Comparison of ENCODE assay signal across 17 cellular contexts in the genomic region with DNA sequence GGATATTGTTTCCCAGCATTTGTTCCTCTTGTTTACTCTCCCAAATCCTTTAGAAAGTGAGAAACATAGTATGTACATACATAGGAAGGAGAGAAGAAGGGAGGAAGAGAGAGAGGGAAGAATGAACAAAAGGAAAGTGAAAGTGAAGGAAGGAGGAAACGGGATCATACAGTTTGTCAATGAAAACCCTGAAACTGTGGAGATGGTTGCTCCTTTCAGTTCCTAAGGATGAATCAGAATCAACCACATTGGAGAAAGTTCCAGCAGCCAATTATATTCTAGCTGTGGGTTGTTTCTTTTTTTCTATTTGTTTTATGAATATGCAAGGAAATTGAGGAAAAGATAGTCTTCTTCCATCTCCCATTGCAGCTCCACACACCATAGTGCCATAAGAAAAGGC.
DNase-seq lines count a peak whose midpoint lies in the region; ATAC-seq lines count a peak whose summit lies in the region.
"Had no signal": no experiment of that assay in that cellular context is flagged by ENCODE, and none has a peak within 500 bp of the region (broad histone marks: within the 10 kb centered on the region; RNA-seq: fewer than 3 reads in every experiment).

No MANE protein-coding gene starts in this region.

- in situ Hi-C loops in GM23248 (cut with MboI), result no loop called here

- 26 to 32% methylated on average over 1 of the region's 1 CpG for WGBS in GM23248 (ENCODE audit: low coverage in 1 of 2, low lambda C conversion rate in 2 of 2, missing lambda C conversion rate in 2 of 2), 2 experiments
- 95% methylated on average over 1 of the region's 1 CpG for WGBS in mesenchymal stem cell

- no peaks in the 10 kb centered on the region for H3K27me3 Mint-ChIP-seq in CD4-positive, CD25-positive, alpha-beta regulatory T cell
- H3K27me3 Mint-ChIP-seq in T-helper 17 cell, result no peaks in the 10 kb centered on the region
- H3K27me3 Mint-ChIP-seq: activated naive CD4-positive, alpha-beta T cell treated with anti-CD3 and anti-CD28 coated beads, Interleukin-2, amount 10 ng/mL, durations not matched to agents 7 days and 5 days had no signal

- no peak for DNase-seq in CD4-positive, CD25-positive, alpha-beta regulatory T cell
- DNase-seq in GM23248 (peak; percentile 13), T-helper 17 cell (no peak), mesenchymal stem cell (no peak), DMS53 treated with DMSO at 0.1 percent for 48 hours (lab: John Stamatoyannopoulos, UW; ENCODE audit: unreplicated experiment) (no peak), activated gamma-delta T cell treated with Interleukin-2 at 50 U/mL for 16 hours (no peak)
- DNase-seq: activated CD8-positive, alpha-beta memory T cell treated with anti-CD3 and anti-CD28 coated beads, Interleukin-2, amount 50 U/mL, for 4 hours; activated naive CD4-positive, alpha-beta T cell treated with anti-CD3 and anti-CD28 coated beads, Interleukin-2, amount 10 ng/mL, durations not matched to agents 7 days and 5 days; DMS79 treated with DMSO at 0.1 percent for 48 hours; GOT3; stimulated activated CD4-positive, alpha-beta T cell treated with anti-CD3 and anti-CD28 coated beads, Interleukin-2, amount 100 ng/mL, for 48 hours had no signal

- no peak overlapping the region for H3K9ac ChIP-seq in GM23248
- H3K9ac ChIP-seq in mesenchymal stem cell (ENCODE audit: low read length), result peak overlapping the region; percentile 64

- no peak overlapping the region for H4K8ac ChIP-seq in mesenchymal stem cell (ENCODE audit: low read length)

- no peaks in the 10 kb centered on the region for H3K9me2 ChIP-seq in GM23248 (ENCODE audit: insufficient read depth)

- H2BK15ac ChIP-seq in mesenchymal stem cell (ENCODE audit: low read depth, poor library complexity, severe bottlenecking), result no peak overlapping the region

- H2BK120ac ChIP-seq in mesenchymal stem cell (ENCODE audit: low read depth, low read length), result no peak overlapping the region

- no peaks in the 10 kb centered on the region for H3F3A ChIP-seq in GM23248 (ENCODE audit: insufficient read depth)

- H3K4me1 Mint-ChIP-seq in CD4-positive, CD25-positive, alpha-beta regulatory T cell, result peaks cover 12 to 54% (median 27%) of the 10 kb centered on the region in 4 donors
- H3K4me1 Mint-ChIP-seq in T-helper 17 cell, result peaks cover 17% of the 10 kb centered on the region

- no peaks in the 10 kb centered on the region for H3K9me3 ChIP-seq in CD4-positive, CD25-positive, alpha-beta regulatory T cell (ENCODE audit: control insufficient read depth in 2 of 2, low read length in 2 of 2)
- H3K9me3 ChIP-seq in GM23248 (ENCODE audit: low read depth), result no peaks in the 10 kb centered on the region
- H3K9me3 ChIP-seq in T-helper 17 cell (ENCODE audit: control insufficient read depth, low read length, poor library complexity, severe bottlenecking), result no peaks in the 10 kb centered on the region
- no peaks in the 10 kb centered on the region for H3K9me3 ChIP-seq in mesenchymal stem cell (ENCODE audit: control insufficient read depth, low read length)
- H3K9me3 ChIP-seq: right atrium auricular region had no signal

- peaks cover 0 to 2% (median 0%) of the 10 kb centered on the region in 7 donors for H3K9me3 Mint-ChIP-seq in CD4-positive, CD25-positive, alpha-beta regulatory T cell

- H3K18ac ChIP-seq in mesenchymal stem cell (ENCODE audit: low read depth in 1 of 2, low read length in 2 of 2), result no peak overlapping the region

- no peaks in the 10 kb centered on the region for H3K36me3 ChIP-seq in CD4-positive, CD25-positive, alpha-beta regulatory T cell (ENCODE audit: control insufficient read depth, insufficient read depth, low read length)
- no peaks in the 10 kb centered on the region for H3K36me3 ChIP-seq in GM23248 (ENCODE audit: low read depth)
- H3K36me3 ChIP-seq in mesenchymal stem cell (ENCODE audit: control insufficient read depth in 1 of 2, insufficient read depth in 2 of 2, low read depth in 1 of 2, low read length in 2 of 2), result no peaks in the 10 kb centered on the region
- H3K36me3 ChIP-seq: right atrium auricular region had no signal

- no peaks in the 10 kb centered on the region for H3K4me1 ChIP-seq in CD4-positive, CD25-positive, alpha-beta regulatory T cell (ENCODE audit: control insufficient read depth, insufficient read depth, low read length, poor library complexity, severe bottlenecking)
- H3K4me1 ChIP-seq in GM23248 (ENCODE audit: insufficient read depth), result no peaks in the 10 kb centered on the region
- no peaks in the 10 kb centered on the region for H3K4me1 ChIP-seq in mesenchymal stem cell (ENCODE audit: control insufficient read depth, insufficient read depth, low read depth, low read length)
- H3K4me1 ChIP-seq: right atrium auricular region had no signal

- peak overlapping the region; percentile 48 for H3K4me2 ChIP-seq in GM23248 (ENCODE audit: unreplicated experiment)
- no peak overlapping the region for H3K4me2 ChIP-seq in mesenchymal stem cell (ENCODE audit: low read length, poor library complexity, severe bottlenecking)

- H3K23ac ChIP-seq in mesenchymal stem cell (ENCODE audit: low read length in 2 of 2), result no peak overlapping the region

- no peak overlapping the region for H3K4ac ChIP-seq in mesenchymal stem cell (ENCODE audit: low read depth in 1 of 2, low read length in 2 of 2)

- no peaks in the 10 kb centered on the region for H3K36me3 Mint-ChIP-seq in CD4-positive, CD25-positive, alpha-beta regulatory T cell
- H3K36me3 Mint-ChIP-seq in T-helper 17 cell (ENCODE audit: low read depth), result no peaks in the 10 kb centered on the region

- H4K20me1 ChIP-seq in GM23248 (ENCODE audit: insufficient read depth), result no peaks in the 10 kb centered on the region

- H3K79me1 ChIP-seq in mesenchymal stem cell (replicated peaks; ENCODE audit: low read length, poor library complexity, severe bottlenecking), result no peaks in the 10 kb centered on the region

- H3K79me2 ChIP-seq in GM23248 (ENCODE audit: insufficient read depth), result no peaks in the 10 kb centered on the region

- peak overlapping the region; percentile 38 for H3K4me3 ChIP-seq in CD4-positive, CD25-positive, alpha-beta regulatory T cell (ENCODE audit: low read depth, low read length)
- H3K4me3 ChIP-seq in GM23248, result peak overlapping the region; percentile 53
- peak overlapping the region in 1 of 2 experiments; percentile 65 for H3K4me3 ChIP-seq in mesenchymal stem cell (ENCODE audit: insufficient read depth in 1 of 2, low read depth in 1 of 2, low read length in 2 of 2)
- H3K4me3 ChIP-seq: lung, right atrium auricular region had no signal

- H2AFZ ChIP-seq in GM23248 (peak overlapping the region; percentile 75), mesenchymal stem cell (ENCODE audit: low read depth, low read length) (no peak overlapping the region)

- H3K27ac Mint-ChIP-seq in CD4-positive, CD25-positive, alpha-beta regulatory T cell, result peak overlapping the region in 2 of 3 donors; percentile 37 to 78
- no peak overlapping the region for H3K27ac Mint-ChIP-seq in T-helper 17 cell
- H3K27ac Mint-ChIP-seq: activated naive CD4-positive, alpha-beta T cell treated with anti-CD3 and anti-CD28 coated beads, Interleukin-2, amount 10 ng/mL, durations not matched to agents 7 days and 5 days had no signal

- H3K27me3 ChIP-seq in CD4-positive, CD25-positive, alpha-beta regulatory T cell (ENCODE audit: control insufficient read depth, insufficient read depth, low read length), result no peaks in the 10 kb centered on the region
- H3K27me3 ChIP-seq in GM23248 (replicated peaks; ENCODE audit: insufficient read depth) (no peaks in the 10 kb centered on the region), mesenchymal stem cell (ENCODE audit: control insufficient read depth in 1 of 2, insufficient read depth in 1 of 2, low read length in 2 of 2) (no peaks in the 10 kb centered on the region)
- H3K27me3 ChIP-seq: right atrium auricular region had no signal

- no peak overlapping the region for H2AK5ac ChIP-seq in mesenchymal stem cell (ENCODE audit: low read length, severe bottlenecking)

- H3K27ac ChIP-seq in CD4-positive, CD25-positive, alpha-beta regulatory T cell (ENCODE audit: insufficient read depth, low read length, poor library complexity, severe bottlenecking), result no peak overlapping the region
- H3K27ac ChIP-seq in GM23248, result no peak overlapping the region
- no peak overlapping the region for H3K27ac ChIP-seq in mesenchymal stem cell (ENCODE audit: low read length, poor library complexity, severe bottlenecking)
- H3K27ac ChIP-seq: C4-2B, right atrium auricular region had no signal

- H4K91ac ChIP-seq in mesenchymal stem cell (ENCODE audit: low read length), result no peak overlapping the region

- peak overlapping the region in 1 of 4 donors; percentile 36 for H3K4me3 Mint-ChIP-seq in CD4-positive, CD25-positive, alpha-beta regulatory T cell
- H3K4me3 Mint-ChIP-seq in T-helper 17 cell, result peak overlapping the region; percentile 52
- H3K4me3 Mint-ChIP-seq: activated naive CD4-positive, alpha-beta T cell treated with anti-CD3 and anti-CD28 coated beads, Interleukin-2, amount 10 ng/mL, durations not matched to agents 7 days and 5 days had no signal

- no peak for ATAC-seq in CD4-positive, CD25-positive, alpha-beta regulatory T cell (ENCODE audit: low read depth in 2 of 2)
- ATAC-seq in T-helper 17 cell, result no peak
- no peak for ATAC-seq in GM21528 (IDR thresholded peaks at IDR 0.05; ENCODE audit: low FRiP score, unreplicated experiment)
- ATAC-seq: activated CD4-positive, CD25-positive, alpha-beta regulatory T cell treated with anti-CD3 and anti-CD28 coated beads, Interleukin-2, amount 50 U/mL, for 24 hours; Panc1 had no signal

- H2BK12ac ChIP-seq in mesenchymal stem cell (ENCODE audit: low read length in 2 of 2), result no peak overlapping the region

- H3K14ac ChIP-seq in mesenchymal stem cell (ENCODE audit: low read length in 2 of 2), result no peak overlapping the region

- H2BK5ac ChIP-seq in mesenchymal stem cell (ENCODE audit: low read depth, low read length, poor library complexity, severe bottlenecking), result no peak overlapping the region
